Comparison of ENCODE assay signal across 13 cellular contexts in genomic region chr7:143285454-143285756, GRCh38. TPM values are rescaled to one million over a fixed set of nuclear protein-coding genes. Genes with fewer than 3 reads are reported as not detected.
DNase-seq lines count a peak whose midpoint lies in the region; ATAC-seq, FAIRE-seq and TF ChIP-seq lines count a peak whose summit lies in the region.
"Had no signal": no experiment of that assay in that cellular context is flagged by ENCODE, and none has a peak within 500 bp of the region (broad histone marks: within the 10 kb centered on the region; RNA-seq: fewer than 3 reads in every experiment).

No MANE protein-coding gene starts in this region.

- DNase-seq in bronchial epithelial cell (ENCODE audit: low read depth) (peak; percentile 60), left colon (peak; percentile 67 to 87), substantia nigra (lab: John Stamatoyannopoulos, UW) (peak in 2 of 49 donors; percentile 32 to 38), HCEC 1CT (no peak), AG08395 (ENCODE audit: low spot score) (no peak)
- DNase-seq: activated CD4-positive, alpha-beta T cell treated with anti-CD3 and anti-CD28 coated beads, Interleukin-2, amount 50 U/mL, for 4 hours; amniotic stem cell; DND-41; NCI-H524 treated with DMSO at 0.1 percent for 48 hours had no signal

- peaks cover 11% of the 10 kb centered on the region for H3K9me3 ChIP-seq in HUES6 (ENCODE audit: control insufficient read depth, insufficient read depth, low read depth, low read length)

- H3K36me3 ChIP-seq in HUES6 (ENCODE audit: control insufficient read depth, insufficient read depth, low read length): peaks cover 4% of the 10 kb centered on the region
- H3K36me3 ChIP-seq in bronchial epithelial cell (ENCODE audit: control insufficient read depth, insufficient read depth, low read length): no peaks in the 10 kb centered on the region

- H3K4me3 ChIP-seq in HUES6 (ENCODE audit: low read depth, low read length) (peak overlapping the region; percentile 59), bronchial epithelial cell (ENCODE audit: low read depth, low read length) (peak overlapping the region; percentile 30)

- no peak for FAIRE-seq in bronchial epithelial cell (lab: Jason Lieb, UNC)

- TF ChIP-seq CTCF in bronchial epithelial cell (IDR thresholded peaks at IDR 0.05; ENCODE audit: insufficient read depth, low read length, severe bottlenecking): no peak

- peaks cover 39% of the 10 kb centered on the region for H3K4me1 ChIP-seq in HUES6 (ENCODE audit: control insufficient read depth, insufficient read depth, low read length)

- H3K9ac ChIP-seq in HUES6 (ENCODE audit: low read length): no peak overlapping the region

- H3K27me3 ChIP-seq in HUES6 (ENCODE audit: control insufficient read depth, insufficient read depth, low read length) (peaks cover 21% of the 10 kb centered on the region), bronchial epithelial cell (ENCODE audit: control insufficient read depth, insufficient read depth, low read length) (no peaks in the 10 kb centered on the region)

- intact Hi-C loops in left colon (cut with DNase I, micrococcal nuclease): no loop called here

- no peak overlapping the region for H3K27ac ChIP-seq in HUES6 (ENCODE audit: low read depth, low read length)
- peak overlapping the region; percentile 97 for H3K27ac ChIP-seq in substantia nigra (ENCODE audit: low read depth, low read length, poor library complexity, severe bottlenecking)

- ATAC-seq in left colon: peak; percentile 47
- ATAC-seq in GM21528 (IDR thresholded peaks at IDR 0.05; ENCODE audit: low FRiP score, unreplicated experiment): no peak
- no peak for ATAC-seq in GM21526 (IDR thresholded peaks at IDR 0.05; ENCODE audit: low FRiP score, unreplicated experiment)
- ATAC-seq: SK-N-SH treated with all-trans-retinoic acid at 6 μM for 48 hours had no signal

RNA-seq across cellular contexts. Expression of gene TMEM139, which starts 0.6 kb away (rescaled TPM):
- total RNA-seq in bronchial epithelial cell (1.0 and 3.7 TPM in 2 replicates), left colon (10 to 100 TPM; 21.8 to 54.1 TPM)

RNA-seq across cellular contexts. Expression of gene CASP2, which starts 2.7 kb away (rescaled TPM):
- total RNA-seq in bronchial epithelial cell (6.8 and 9.6 TPM in 2 replicates), left colon (10 to 100 TPM; 29.9 to 39.4 TPM)

RNA-seq across cellular contexts. Expression of gene GSTK1, which starts 22.2 kb away (rescaled TPM):
- 60.6 and 69.9 TPM in 2 replicates for total RNA-seq in bronchial epithelial cell
- total RNA-seq in left colon: 100 to 1,000 TPM; 290 to 349 TPM

RNA-seq across cellular contexts. Expression of gene CLCN1, which starts 30.5 kb away (rescaled TPM):
- under 0.01 and 0.13 TPM in 2 replicates for total RNA-seq in bronchial epithelial cell
- not detected for total RNA-seq in left colon

Comparison
In these comparisons a context has a peak if more than half of its experiments do, and no peak if none do; other contexts are left out.
1. DNase-seq: peak in bronchial epithelial cell (single experiment) and left colon (2 of 2); none in HCEC 1CT (single experiment) and AG08395 (single experiment).